16 cellular contexts compared by ENCODE assay signal in the genomic region with DNA sequence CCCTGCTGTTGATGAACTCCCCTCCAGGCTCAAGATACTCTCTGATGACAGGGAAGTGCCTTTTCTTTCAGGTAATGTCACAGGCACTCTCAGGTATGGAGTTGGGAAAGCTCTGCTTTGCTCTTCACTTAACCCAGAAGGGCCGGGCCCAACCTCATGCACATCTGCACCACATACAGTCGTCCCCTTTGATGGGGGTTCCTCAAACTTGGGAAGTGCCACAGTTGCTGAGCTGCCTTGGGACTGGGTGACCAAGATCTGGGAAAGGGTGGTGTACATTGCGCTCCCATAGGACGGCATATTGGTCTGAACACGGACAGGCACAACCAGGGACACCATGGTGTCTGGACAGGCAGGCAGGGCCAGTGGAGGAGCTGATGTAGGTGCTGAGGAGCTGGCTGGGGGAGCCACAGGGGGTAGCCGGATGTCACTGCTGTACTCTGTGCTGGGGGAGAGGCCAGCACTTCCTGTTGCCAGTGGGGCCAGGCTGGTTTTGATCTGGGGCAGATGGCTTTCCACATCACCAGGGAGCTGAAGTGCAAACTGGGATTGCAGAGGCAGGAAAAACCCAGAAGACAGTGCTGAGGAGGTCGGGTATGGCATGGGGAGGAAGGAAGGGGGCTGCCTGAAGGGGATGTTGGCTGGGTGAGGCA.
A peak's percentile ranks its signal among the peaks of the same experiment; 100 is the strongest.
DNase-seq lines count a peak whose midpoint lies in the region; ATAC-seq and TF ChIP-seq lines count a peak whose summit lies in the region.
"Had no signal": no experiment of that assay in that cellular context is flagged by ENCODE, and none has a peak within 500 bp of the region (broad histone marks: within the 10 kb centered on the region; RNA-seq: fewer than 3 reads in every experiment).

No MANE protein-coding gene starts in this region.

- H3K36me3 Mint-ChIP-seq in activated T-cell treated with anti-CD3 and anti-CD28 coated beads, Interleukin-2, amount 50 U/mL, for 4 hours (ENCODE audit: insufficient read depth): peaks cover 43% of the 10 kb centered on the region
- H3K36me3 Mint-ChIP-seq in activated naive CD8-positive, alpha-beta T cell treated with anti-CD3 and anti-CD28 coated beads, Interleukin-2, amount 10 ng/mL, durations not matched to agents 7 days and 5 days: peaks cover 10% of the 10 kb centered on the region
- H3K36me3 Mint-ChIP-seq in stimulated activated effector memory CD8-positive, alpha-beta T cell treated with anti-CD3 and anti-CD28 coated beads, Interleukin-12 subunit alpha, Interleukin-12 subunit beta, amount 100 ng/mL, for 72 hours: peaks cover 63% of the 10 kb centered on the region

- no peak for TF ChIP-seq POLR2A in erythroblast (IDR thresholded peaks at IDR 0.05; ENCODE audit: low read length)

- peak; percentile 3 to 11 for DNase-seq in activated T-cell treated with anti-CD3 and anti-CD28 coated beads, Interleukin-2, amount 50 U/mL, for 48 hours
- no peak for DNase-seq in activated T-cell treated with anti-CD3 and anti-CD28 coated beads, Interleukin-2, amount 50 U/mL, for 4 hours
- no peak for DNase-seq in activated naive CD8-positive, alpha-beta T cell treated with anti-CD3 and anti-CD28 coated beads, Interleukin-2, amount 10 ng/mL, durations not matched to agents 7 days and 5 days
- DNase-seq in stimulated activated effector memory CD8-positive, alpha-beta T cell treated with anti-CD3 and anti-CD28 coated beads, Interleukin-12 subunit alpha, Interleukin-12 subunit beta, amount 100 ng/mL, for 72 hours (ENCODE audit: low spot score in 2 of 2): no peak
- DNase-seq in erythroblast (lab: John Stamatoyannopoulos, UW) (no peak), CD1c-positive myeloid dendritic cell (ENCODE audit: extremely low spot score) (no peak), HAP-1 (ENCODE audit: low spot score in 2 of 2) (no peak)
- DNase-seq: amygdala; central memory CD4-positive, alpha-beta T cell; GM23248; NCI-H187; NCI-H345; NK-92 treated with Interleukin-12 subunit alpha and Interleukin-12 subunit beta, amount 100 ng/mL, for 24 hours; occipital lobe; right cardiac atrium had no signal

- no peak for ATAC-seq in activated T-cell treated with anti-CD3 and anti-CD28 coated beads, Interleukin-2, amount 50 U/mL, for 4 hours
- ATAC-seq in activated naive CD8-positive, alpha-beta T cell treated with anti-CD3 and anti-CD28 coated beads, Interleukin-2, amount 10 ng/mL, durations not matched to agents 7 days and 5 days (ENCODE audit: low read depth): peak; percentile 51
- ATAC-seq in stimulated activated effector memory CD8-positive, alpha-beta T cell treated with anti-CD3 and anti-CD28 coated beads, Interleukin-12 subunit alpha, Interleukin-12 subunit beta, amount 100 ng/mL, for 72 hours: no peak
- ATAC-seq: right cardiac atrium had no signal

- H3K4me1 Mint-ChIP-seq in activated T-cell treated with anti-CD3 and anti-CD28 coated beads, Interleukin-2, amount 50 U/mL, for 4 hours (ENCODE audit: low read depth): peaks cover 8% of the 10 kb centered on the region
- peaks cover 12% of the 10 kb centered on the region for H3K4me1 Mint-ChIP-seq in activated naive CD8-positive, alpha-beta T cell treated with anti-CD3 and anti-CD28 coated beads, Interleukin-2, amount 10 ng/mL, durations not matched to agents 7 days and 5 days
- H3K4me1 Mint-ChIP-seq in stimulated activated effector memory CD8-positive, alpha-beta T cell treated with anti-CD3 and anti-CD28 coated beads, Interleukin-12 subunit alpha, Interleukin-12 subunit beta, amount 100 ng/mL, for 72 hours: peaks cover 41% of the 10 kb centered on the region

- peaks cover 59% of the 10 kb centered on the region for H3K36me3 ChIP-seq in KOPT-K1 (ENCODE audit: insufficient read depth, low read length)
- H3K36me3 ChIP-seq in HAP-1 (replicated peaks): no peaks in the 10 kb centered on the region

- no peaks in the 10 kb centered on the region for H3K4me1 ChIP-seq in HAP-1

- in situ Hi-C loops in HAP-1 (cut with MboI; ENCODE audit: low sequenced_read_pairs): no loop called here

- peak overlapping the region; percentile 49 for H3K27ac Mint-ChIP-seq in activated naive CD8-positive, alpha-beta T cell treated with anti-CD3 and anti-CD28 coated beads, Interleukin-2, amount 10 ng/mL, durations not matched to agents 7 days and 5 days
- peak overlapping the region; percentile 80 for H3K27ac Mint-ChIP-seq in stimulated activated effector memory CD8-positive, alpha-beta T cell treated with anti-CD3 and anti-CD28 coated beads, Interleukin-12 subunit alpha, Interleukin-12 subunit beta, amount 100 ng/mL, for 72 hours

- H3K9me3 ChIP-seq in KOPT-K1 (ENCODE audit: insufficient read depth, low read length, poor library complexity, severe bottlenecking): no peaks in the 10 kb centered on the region
- H3K9me3 ChIP-seq in HAP-1: no peaks in the 10 kb centered on the region

- peak overlapping the region; percentile 40 for H3K27ac ChIP-seq in KOPT-K1 (ENCODE audit: low read depth, low read length, poor library complexity, severe bottlenecking)
- H3K27ac ChIP-seq: GM23248 had no signal

- H3K9me3 Mint-ChIP-seq in activated T-cell treated with anti-CD3 and anti-CD28 coated beads, Interleukin-2, amount 50 U/mL, for 4 hours: no peaks in the 10 kb centered on the region
- H3K9me3 Mint-ChIP-seq in activated naive CD8-positive, alpha-beta T cell treated with anti-CD3 and anti-CD28 coated beads, Interleukin-2, amount 10 ng/mL, durations not matched to agents 7 days and 5 days: no peaks in the 10 kb centered on the region
- no peaks in the 10 kb centered on the region for H3K9me3 Mint-ChIP-seq in stimulated activated effector memory CD8-positive, alpha-beta T cell treated with anti-CD3 and anti-CD28 coated beads, Interleukin-12 subunit alpha, Interleukin-12 subunit beta, amount 100 ng/mL, for 72 hours

- H3K4me3 Mint-ChIP-seq in activated T-cell treated with anti-CD3 and anti-CD28 coated beads, Interleukin-2, amount 50 U/mL, for 4 hours: no peak overlapping the region
- peak overlapping the region; percentile 1 for H3K4me3 Mint-ChIP-seq in activated naive CD8-positive, alpha-beta T cell treated with anti-CD3 and anti-CD28 coated beads, Interleukin-2, amount 10 ng/mL, durations not matched to agents 7 days and 5 days
- H3K4me3 Mint-ChIP-seq in stimulated activated effector memory CD8-positive, alpha-beta T cell treated with anti-CD3 and anti-CD28 coated beads, Interleukin-12 subunit alpha, Interleukin-12 subunit beta, amount 100 ng/mL, for 72 hours: no peak overlapping the region

- POLR2A ChIA-PET in activated naive CD8-positive, alpha-beta T cell treated with anti-CD3 and anti-CD28 coated beads, Interleukin-2, amount 10 ng/mL, durations not matched to agents 7 days and 5 days (lab: Charles Lee): interaction anchor here (1.4 kb wide), 1 partner anchor 92 kb away, joined by 4 read pairs; no protein-coding TSS in a partner anchor

- no peaks in the 10 kb centered on the region for H3K27me3 Mint-ChIP-seq in activated T-cell treated with anti-CD3 and anti-CD28 coated beads, Interleukin-2, amount 50 U/mL, for 4 hours (ENCODE audit: low read depth)
- H3K27me3 Mint-ChIP-seq in activated naive CD8-positive, alpha-beta T cell treated with anti-CD3 and anti-CD28 coated beads, Interleukin-2, amount 10 ng/mL, durations not matched to agents 7 days and 5 days: no peaks in the 10 kb centered on the region

- no peak overlapping the region for H3K4me3 ChIP-seq in HAP-1
- H3K4me3 ChIP-seq: GM23248 had no signal

- H3K27me3 ChIP-seq in HAP-1 (ENCODE audit: low read depth): no peaks in the 10 kb centered on the region

Comparison
In these comparisons a context has a peak if more than half of its experiments do, and no peak if none do; other contexts are left out.
1. DNase-seq: peak in activated T-cell treated with anti-CD3 and anti-CD28 coated beads, Interleukin-2, amount 50 U/mL, for 48 hours (2 of 2); none in activated T-cell treated with anti-CD3 and anti-CD28 coated beads, Interleukin-2, amount 50 U/mL, for 4 hours (single experiment), activated naive CD8-positive, alpha-beta T cell treated with anti-CD3 and anti-CD28 coated beads, Interleukin-2, amount 10 ng/mL, durations not matched to agents 7 days and 5 days (single experiment), stimulated activated effector memory CD8-positive, alpha-beta T cell treated with anti-CD3 and anti-CD28 coated beads, Interleukin-12 subunit alpha, Interleukin-12 subunit beta, amount 100 ng/mL, for 72 hours (0 of 2), erythroblast (0 of 2), CD1c-positive myeloid dendritic cell (single experiment) and HAP-1 (0 of 2).